In genomic region chr5:90134381-90134780, GRCh38 we compare ENCODE assay signal across 17 cellular contexts.
"Had no signal": no experiment of that assay in that cellular context is flagged by ENCODE, and none has a peak within 500 bp of the region (broad histone marks: within the 10 kb centered on the region; RNA-seq: fewer than 3 reads in every experiment).

No MANE protein-coding gene starts in this region.

- ATAC-seq: naive thymus-derived CD8-positive, alpha-beta T cell had no signal

- H3K27ac ChIP-seq: parathyroid adenoma, SJCRH30, VCaP had no signal

- H3K4me1 ChIP-seq: parathyroid adenoma, SJCRH30 had no signal

- H3K4me3 ChIP-seq: cardiac muscle cell, mucosa of descending colon, SJCRH30 had no signal

- H3K4me3 Mint-ChIP-seq: memory B cell; naive thymus-derived CD8-positive, alpha-beta T cell had no signal

- H3K27me3 ChIP-seq: cardiac muscle cell, SJCRH30 had no signal

- H3K36me3 Mint-ChIP-seq: memory B cell; naive thymus-derived CD8-positive, alpha-beta T cell had no signal

- DNase-seq: activated CD4-positive, alpha-beta T cell treated with anti-CD3 and anti-CD28 coated beads, Interleukin-2, amount 50 U/mL, for 1 hour; activated CD4-positive, CD25-positive, alpha-beta regulatory T cell treated with anti-CD3 and anti-CD28 coated beads, Interleukin-2, amount 50 U/mL, for 72 hours; activated CD8-positive, alpha-beta memory T cell treated with anti-CD3 and anti-CD28 coated beads for 24 hours; activated CD8-positive, alpha-beta memory T cell treated with anti-CD3 and anti-CD28 coated beads, Interleukin-2, amount 50 U/mL, for 48 hours; activated effector memory CD4-positive, alpha-beta T cell treated with anti-CD3 and anti-CD28 coated beads, Interleukin-2, amount 50 U/mL, for 16 hours; activated naive CD4-positive, alpha-beta T cell treated with anti-CD3 and anti-CD28 coated beads, Interleukin-2, amount 50 U/mL, for 16 hours; activated T-cell treated with anti-CD3 and anti-CD28 coated beads, Interleukin-2, amount 50 U/mL, for 48 hours; naive thymus-derived CD8-positive, alpha-beta T cell; SJCRH30; stimulated activated naive CD4-positive, alpha-beta T cell treated with Interleukin-2 at 50 U/mL for 16 hours; SW 1271; T-helper 2 cell had no signal

- H3K36me3 ChIP-seq: cardiac muscle cell, SJCRH30 had no signal

- H3K9me3 Mint-ChIP-seq: memory B cell had no signal

- H3K27ac Mint-ChIP-seq: memory B cell; naive thymus-derived CD8-positive, alpha-beta T cell had no signal

- H3K9me3 ChIP-seq: mucosa of descending colon, SJCRH30 had no signal
